ENCODE assay signal across 12 cellular contexts in the genomic region with DNA sequence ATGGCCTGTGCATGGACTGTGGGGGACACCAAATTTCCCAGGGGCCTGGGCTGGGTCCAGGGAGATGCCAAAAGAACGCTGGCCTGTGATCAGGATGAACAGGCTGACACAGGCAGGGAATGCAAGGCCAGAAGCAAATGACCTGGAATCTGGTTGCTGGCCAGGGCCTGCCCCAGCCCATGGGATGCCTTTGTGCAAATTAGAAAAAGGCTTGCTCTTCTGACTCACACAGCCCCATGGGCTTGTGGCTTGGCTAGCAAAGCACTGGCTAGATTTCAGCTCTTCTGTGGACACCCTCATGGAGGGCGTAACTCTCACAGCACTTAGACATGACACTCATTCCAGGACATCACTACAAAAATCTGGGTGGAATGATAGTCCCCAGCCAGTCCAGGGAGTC. TPM values are rescaled to one million over a fixed set of nuclear protein-coding genes. Genes with fewer than 3 reads are reported as not detected.
DNase-seq lines count a peak whose midpoint lies in the region; ATAC-seq, FAIRE-seq and TF ChIP-seq lines count a peak whose summit lies in the region.
"Had no signal": no experiment of that assay in that cellular context is flagged by ENCODE, and none has a peak within 500 bp of the region (broad histone marks: within the 10 kb centered on the region; RNA-seq: fewer than 3 reads in every experiment).

No MANE protein-coding gene starts in this region.

- no peak for ATAC-seq in GM19463 (IDR thresholded peaks at IDR 0.05; ENCODE audit: unreplicated experiment)

- DNase-seq in BJ (ENCODE audit: low read depth) (peak; percentile 93), SJSA1 (ENCODE audit: low read depth in 1 of 2, low spot score in 2 of 2) (peak; percentile 52 to 72), fibroblast of the conjunctiva (ENCODE audit: low read depth) (peak; percentile 90), osteoblast (ENCODE audit: insufficient read length, low spot score, missing footprints) (peak; percentile 93), mesothelial cell of epicardium (ENCODE audit: low spot score in 2 of 2, unreplicated experiment in 2 of 2) (no peak), D721Med (ENCODE audit: insufficient read length, low spot score) (no peak), GM19238 (ENCODE audit: insufficient read length, low spot score) (no peak)
- DNase-seq: CD4-positive, alpha-beta memory T cell; NCI-H146 had no signal

- peaks cover 9% of the 10 kb centered on the region for H3K4me1 Mint-ChIP-seq in mesothelial cell of epicardium

- CTCF ChIA-PET in BJ (lab: Yijun Ruan, JAX): interaction anchor here (0.6 to 1.0 kb wide), 2 partner anchors 23 to 80 kb away, joined by 3 read pairs; no protein-coding TSS in a partner anchor

- no peaks in the 10 kb centered on the region for H3K36me3 ChIP-seq in BJ (ENCODE audit: control insufficient read depth, insufficient read depth, low read length)
- H3K36me3 ChIP-seq in SJSA1: no peaks in the 10 kb centered on the region
- no peaks in the 10 kb centered on the region for H3K36me3 ChIP-seq in osteoblast (ENCODE audit: insufficient read depth, low read length)

- no peak overlapping the region for H3K4me3 Mint-ChIP-seq in mesothelial cell of epicardium
- H3K4me3 Mint-ChIP-seq: CD4-positive, alpha-beta memory T cell; stimulated activated naive CD8-positive, alpha-beta T cell treated with anti-CD3 and anti-CD28 coated beads, Interleukin-15, Interleukin-2, amounts not matched to agents 100 ng/mL and 50 ng/mL, for 24 hours had no signal

- no peak for FAIRE-seq in D721Med (lab: Jason Lieb, UNC)
- FAIRE-seq: frontal cortex had no signal

- H3K27ac ChIP-seq in SJSA1 (no peak overlapping the region), osteoblast (ENCODE audit: low read depth, low read length) (no peak overlapping the region)

- H3K4me3 ChIP-seq in BJ (ENCODE audit: low read depth, low read length): no peak overlapping the region
- H3K4me3 ChIP-seq in SJSA1: no peak overlapping the region
- peak overlapping the region; percentile 33 for H3K4me3 ChIP-seq in osteoblast (ENCODE audit: insufficient read depth, low read length)

- H2AFZ ChIP-seq in osteoblast (ENCODE audit: low read length): no peak overlapping the region

- H4K20me1 ChIP-seq in osteoblast (ENCODE audit: insufficient read depth, low read length): peaks cover 3% of the 10 kb centered on the region

- no peak overlapping the region for H3K27ac Mint-ChIP-seq in mesothelial cell of epicardium
- H3K27ac Mint-ChIP-seq: CD4-positive, alpha-beta memory T cell; stimulated activated naive CD8-positive, alpha-beta T cell treated with anti-CD3 and anti-CD28 coated beads, Interleukin-15, Interleukin-2, amounts not matched to agents 100 ng/mL and 50 ng/mL, for 24 hours had no signal

- no peaks in the 10 kb centered on the region for H3K36me3 Mint-ChIP-seq in mesothelial cell of epicardium

- H3K79me2 ChIP-seq in osteoblast (ENCODE audit: insufficient read depth, low read length): no peaks in the 10 kb centered on the region

- H3K27me3 Mint-ChIP-seq in mesothelial cell of epicardium (ENCODE audit: low read depth): no peaks in the 10 kb centered on the region
- H3K27me3 Mint-ChIP-seq: stimulated activated naive CD8-positive, alpha-beta T cell treated with anti-CD3 and anti-CD28 coated beads, Interleukin-15, Interleukin-2, amounts not matched to agents 100 ng/mL and 50 ng/mL, for 24 hours had no signal

- H3K9me3 ChIP-seq in SJSA1 (replicated peaks) (no peaks in the 10 kb centered on the region), osteoblast (ENCODE audit: low read depth, low read length) (peaks cover 3% of the 10 kb centered on the region)

- H3K27me3 ChIP-seq in BJ (ENCODE audit: control insufficient read depth, insufficient read depth, low read length) (peaks cover 2% of the 10 kb centered on the region; the same call in 1 of the 2 replicates), SJSA1 (replicated peaks) (no peaks in the 10 kb centered on the region), osteoblast (ENCODE audit: insufficient read depth, low read length) (peaks cover 5% of the 10 kb centered on the region)

- peak overlapping the region; percentile 57 for H3K4me2 ChIP-seq in osteoblast (ENCODE audit: insufficient read depth, low read length)

- peaks cover 7% of the 10 kb centered on the region for H3K9me3 Mint-ChIP-seq in mesothelial cell of epicardium

- TF ChIP-seq CTCF in BJ (IDR thresholded peaks at IDR 0.05; ENCODE audit: insufficient read depth, low read depth, low read length) (no peak), osteoblast (IDR thresholded peaks at IDR 0.05; ENCODE audit: extremely low read depth, low read depth, low read length) (no peak), mesothelial cell of epicardium (IDR thresholded peaks at IDR 0.05; ENCODE audit: unreplicated experiment) (no peak), D721Med (IDR thresholded peaks at IDR 0.05; ENCODE audit: insufficient read depth, missing control alignments) (no peak)

- POLR2A ChIA-PET in BJ (lab: Charles Lee): interaction anchor here (0.5 kb wide), 1 partner anchor 229 kb away, joined by 3 read pairs; no protein-coding TSS in a partner anchor

- peaks cover 39% of the 10 kb centered on the region for H3K4me1 ChIP-seq in SJSA1 (replicated peaks)
- peaks cover 28% of the 10 kb centered on the region for H3K4me1 ChIP-seq in osteoblast (ENCODE audit: insufficient read depth, low read length)

RNA-seq across cellular contexts. Expression of a gene that starts 45.8 kb away (rescaled TPM):
- 5.9 and 10.7 TPM in 2 replicates for polyA plus RNA-seq in BJ (2011; rRNA removed)
- 6.7 and 7.4 TPM in 2 replicates for polyA minus RNA-seq in BJ (2011; rRNA and poly(A)+ RNA removed)
- 10.2 and 16.1 TPM in 2 replicates for total RNA-seq in SJSA1 (2014; rRNA removed; shearing (Covaris generic))
- total RNA-seq in osteoblast (19.9 and 25.6 TPM in 2 replicates), mesothelial cell of epicardium (27.5 to 28.4 TPM (median 27.8 TPM) in 3 replicates)

Comparison
In these comparisons a context has a peak if more than half of its experiments do, and no peak if none do; other contexts are left out.
1. DNase-seq: peak in BJ (single experiment), SJSA1 (2 of 2), fibroblast of the conjunctiva (single experiment) and osteoblast (single experiment); none in mesothelial cell of epicardium (0 of 2), D721Med (single experiment) and GM19238 (single experiment).